In the genomic region with DNA sequence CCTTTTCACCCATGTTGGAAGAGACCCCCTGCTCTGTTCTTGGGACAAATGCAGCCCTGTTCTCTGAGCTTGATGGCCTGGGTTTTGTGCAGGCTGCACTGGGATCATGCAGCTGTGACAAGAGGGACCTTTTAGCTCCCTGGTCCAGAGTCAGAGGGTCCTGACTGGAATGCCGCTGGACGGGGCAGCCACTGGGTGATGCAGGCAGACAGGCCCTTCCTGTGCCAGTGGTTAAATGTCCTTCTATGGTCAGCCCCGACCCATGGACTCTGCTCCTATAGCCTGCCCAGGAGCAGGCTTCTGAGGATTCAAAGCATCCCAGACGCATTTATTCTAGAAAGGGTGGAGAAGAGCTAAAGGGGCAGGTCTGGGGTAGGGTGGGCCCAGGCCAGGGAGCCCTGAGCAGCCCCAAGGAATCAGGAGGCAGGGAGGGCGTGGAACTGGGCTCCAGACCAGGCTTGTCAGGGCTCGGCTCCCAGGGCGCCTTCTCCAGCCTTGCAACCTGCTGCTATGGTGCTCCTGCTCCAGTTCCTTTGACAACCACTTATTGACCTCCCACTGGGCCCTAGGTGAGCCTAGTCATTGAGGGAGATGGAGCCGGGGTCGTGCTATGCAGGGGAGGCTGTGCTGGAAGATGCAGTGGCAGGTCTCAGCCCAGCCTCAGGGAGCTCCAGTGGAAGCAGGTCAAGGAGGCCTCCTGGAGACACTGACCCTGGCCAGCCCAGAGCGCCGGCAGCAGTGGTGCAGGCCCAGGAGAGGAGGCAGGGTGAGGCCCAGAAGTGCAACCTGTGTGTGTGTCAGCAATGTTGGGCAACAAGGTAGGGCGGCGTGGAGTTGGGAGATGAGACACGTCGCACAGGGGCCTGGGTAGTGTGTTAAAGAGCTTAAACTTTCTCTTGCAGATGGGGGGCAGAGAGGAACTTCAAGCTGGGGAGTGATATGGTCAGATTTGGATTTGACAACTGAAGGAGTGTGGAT, we compare ENCODE assay signal across 17 cellular contexts.
"Had no signal": no experiment of that assay in that cellular context is flagged by ENCODE, and none has a peak within 500 bp of the region (broad histone marks: within the 10 kb centered on the region; RNA-seq: fewer than 3 reads in every experiment).

No MANE protein-coding gene starts in this region.

- H3K9me3 Mint-ChIP-seq: activated T-helper 1 cell treated with anti-CD3 and anti-CD28 coated beads, Interleukin-12 subunit alpha, Interleukin-12 subunit beta, Interleukin-2, Interleukin-4 antibody, amounts not matched to agents 30 ng/mL and 10 ng/mL and 1 ng/mL, durations not matched to agents 14 hours and 24 hours and 36 hours; endodermal cell; naive thymus-derived CD4-positive, alpha-beta T cell; stimulated activated naive CD8-positive, alpha-beta T cell treated with anti-CD3 and anti-CD28 coated beads, Interleukin-15, Interleukin-2, amounts not matched to agents 100 ng/mL and 50 ng/mL, for 24 hours; T-cell had no signal

- H3K27ac Mint-ChIP-seq: activated T-helper 1 cell treated with anti-CD3 and anti-CD28 coated beads, Interleukin-12 subunit alpha, Interleukin-12 subunit beta, Interleukin-2, Interleukin-4 antibody, amounts not matched to agents 30 ng/mL and 10 ng/mL and 1 ng/mL, durations not matched to agents 14 hours and 24 hours and 36 hours; endodermal cell; naive thymus-derived CD4-positive, alpha-beta T cell; progenitor cell of endocrine pancreas; stimulated activated naive CD8-positive, alpha-beta T cell treated with anti-CD3 and anti-CD28 coated beads, Interleukin-15, Interleukin-2, amounts not matched to agents 100 ng/mL and 50 ng/mL, for 24 hours; T-cell had no signal

- H3K36me3 ChIP-seq: ascending aorta, gastrocnemius medialis had no signal

- H3K4me3 ChIP-seq: ascending aorta, gastrocnemius medialis, mucosa of descending colon, SK-N-MC, smooth muscle cell had no signal

- H3K27me3 Mint-ChIP-seq: naive thymus-derived CD4-positive, alpha-beta T cell; stimulated activated naive CD8-positive, alpha-beta T cell treated with anti-CD3 and anti-CD28 coated beads, Interleukin-15, Interleukin-2, amounts not matched to agents 100 ng/mL and 50 ng/mL, for 24 hours had no signal

- H3K4me1 Mint-ChIP-seq: naive thymus-derived CD4-positive, alpha-beta T cell; T-cell had no signal

- H3K4me2 ChIP-seq: smooth muscle cell had no signal

- H3K36me3 Mint-ChIP-seq: naive thymus-derived CD4-positive, alpha-beta T cell; T-cell had no signal

- H3K27me3 ChIP-seq: ascending aorta, gastrocnemius medialis had no signal

- ATAC-seq: activated CD4-positive, CD25-positive, alpha-beta regulatory T cell treated with anti-CD3 and anti-CD28 coated beads, Interleukin-2, amount 50 U/mL, for 24 hours; gastrocnemius medialis; mucosa of descending colon; naive thymus-derived CD4-positive, alpha-beta T cell; right cardiac atrium; T-cell had no signal

- H3K27ac ChIP-seq: ascending aorta, gastrocnemius medialis, SK-N-MC had no signal

- H3K4me1 ChIP-seq: ascending aorta, gastrocnemius medialis had no signal

- DNase-seq: activated CD4-positive, alpha-beta T cell treated with anti-CD3 and anti-CD28 coated beads, Interleukin-2, amount 50 U/mL, for 1 hour; activated naive CD4-positive, alpha-beta T cell; endodermal cell; gastrocnemius medialis; mucosa of descending colon; right cardiac atrium; stimulated activated CD4-positive, alpha-beta T cell treated with anti-CD3 and anti-CD28 coated beads, Interleukin-4, amount 100 ng/mL, for 4 hours; T-cell; T1000 had no signal

- H3K4me3 Mint-ChIP-seq: activated T-helper 1 cell treated with anti-CD3 and anti-CD28 coated beads, Interleukin-12 subunit alpha, Interleukin-12 subunit beta, Interleukin-2, Interleukin-4 antibody, amounts not matched to agents 30 ng/mL and 10 ng/mL and 1 ng/mL, durations not matched to agents 14 hours and 24 hours and 36 hours; endodermal cell; naive thymus-derived CD4-positive, alpha-beta T cell; stimulated activated naive CD8-positive, alpha-beta T cell treated with anti-CD3 and anti-CD28 coated beads, Interleukin-15, Interleukin-2, amounts not matched to agents 100 ng/mL and 50 ng/mL, for 24 hours; T-cell had no signal

- H3K9me3 ChIP-seq: ascending aorta, gastrocnemius medialis, mucosa of descending colon had no signal
